Comparison of ENCODE assay signal across 15 cellular contexts in the genomic region with DNA sequence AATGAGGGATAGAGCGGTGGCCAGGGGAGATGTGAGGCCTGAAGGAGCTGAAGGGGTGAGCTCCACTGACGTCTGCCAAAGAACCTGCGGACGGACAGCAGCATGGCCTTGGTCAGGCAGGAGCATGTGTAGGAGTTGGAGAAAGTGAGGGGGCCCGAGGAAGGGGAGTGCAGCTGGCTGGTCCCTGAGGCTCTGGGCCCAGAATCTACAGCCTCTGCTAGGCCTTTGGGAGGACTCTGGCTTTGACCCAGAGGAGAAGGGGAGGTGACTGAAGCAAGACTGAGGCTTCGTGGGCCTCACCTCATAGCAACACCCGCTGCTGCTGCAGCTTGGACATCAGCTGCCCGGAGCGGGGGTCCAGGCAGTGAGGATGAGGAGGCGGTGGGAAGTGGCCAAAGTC.
DNase-seq lines count a peak whose midpoint lies in the region; TF ChIP-seq lines count a peak whose summit lies in the region.
"Had no signal": no experiment of that assay in that cellular context is flagged by ENCODE, and none has a peak within 500 bp of the region (broad histone marks: within the 10 kb centered on the region; RNA-seq: fewer than 3 reads in every experiment).

No MANE protein-coding gene starts in this region.

- peak overlapping the region; percentile 27 for H4K91ac ChIP-seq in neuronal stem cell (ENCODE audit: low read depth, low read length, poor library complexity)

- no peak overlapping the region for H4K8ac ChIP-seq in neuronal stem cell (ENCODE audit: low read depth, low read length)

- peak; percentile 81 for DNase-seq in mesenteric fat pad (ENCODE audit: low spot score)
- DNase-seq in neuronal stem cell (ENCODE audit: low spot score): no peak
- DNase-seq in lower leg skin (ENCODE audit: low spot score in 2 of 2): no peak
- DNase-seq in Karpas-422: no peak
- DNase-seq: 8988T; ACHN; Caco-2; Calu3; CD4-positive, alpha-beta T cell; CD8-positive, alpha-beta T cell; DMS79 treated with DMSO at 0.1 percent for 48 hours; GF-D8 had no signal

- H3K4me2 ChIP-seq in neuronal stem cell (ENCODE audit: insufficient read depth, low read length, poor library complexity, severe bottlenecking): no peak overlapping the region
- H3K4me2 ChIP-seq in Karpas-422 (ENCODE audit: low read depth, low read length, poor library complexity, severe bottlenecking): no peak overlapping the region
- H3K4me2 ChIP-seq: BLaER1 treated with 17β-estradiol and CSF1 and Interleukin-3, amounts not matched to agents 10 nM and 100 nM had no signal

- no peaks in the 10 kb centered on the region for H3K79me1 ChIP-seq in neuronal stem cell (ENCODE audit: low read depth, low read length)

- H3K14ac ChIP-seq in neuronal stem cell (ENCODE audit: low read length): no peak overlapping the region

- no peaks in the 10 kb centered on the region for H3K9me2 ChIP-seq in Karpas-422 (replicated peaks; ENCODE audit: insufficient read depth, low read length)

- no peak overlapping the region for H2BK12ac ChIP-seq in neuronal stem cell (ENCODE audit: low read length)

- H3K79me2 ChIP-seq in Karpas-422 (ENCODE audit: low read length): no peaks in the 10 kb centered on the region

- H3K4me3 ChIP-seq in neuronal stem cell (ENCODE audit: low read length in 2 of 2) (no peak overlapping the region), lower leg skin (ENCODE audit: low read depth, poor library complexity, severe bottlenecking) (no peak overlapping the region), Karpas-422 (ENCODE audit: low read length) (no peak overlapping the region)
- H3K4me3 ChIP-seq: BLaER1 treated with 17β-estradiol and CSF1 and Interleukin-3, amounts not matched to agents 10 nM and 100 nM had no signal

- H3K4ac ChIP-seq in neuronal stem cell (ENCODE audit: low read length): no peak overlapping the region

- peak overlapping the region in 2 of 3 experiments; percentile 43 to 87 for H3K27ac Mint-ChIP-seq in nephron
- H3K27ac Mint-ChIP-seq: CD4-positive, alpha-beta T cell; CD8-positive, alpha-beta T cell had no signal

- no peak overlapping the region for H3K18ac ChIP-seq in neuronal stem cell (ENCODE audit: low read length)

- no peaks in the 10 kb centered on the region for H3K9me3 Mint-ChIP-seq in nephron
- H3K9me3 Mint-ChIP-seq: CD4-positive, alpha-beta T cell; CD8-positive, alpha-beta T cell had no signal

- H3K4me1 ChIP-seq in neuronal stem cell (ENCODE audit: control insufficient read depth in 2 of 2, insufficient read depth in 1 of 2, low read depth in 1 of 2, low read length in 2 of 2) (peaks cover 0 to under 1% of the 10 kb centered on the region in 2 donors), Karpas-422 (ENCODE audit: low read length) (no peaks in the 10 kb centered on the region)
- H3K4me1 ChIP-seq: Caco-2 had no signal

- intact Hi-C loops in lower leg skin (cut with DNase I; ENCODE audit: low total_unique reads): no loop called here

- TF ChIP-seq CTCF in nephron (IDR thresholded peaks at IDR 0.05; ENCODE audit: unreplicated experiment in 3 of 3): no peak
- no peak for TF ChIP-seq CTCF in lower leg skin (IDR thresholded peaks at IDR 0.05)

- WGBS in neuronal stem cell (ENCODE audit: extremely low coverage in 2 of 2, insufficient read length in 2 of 2, insufficient replicate concordance in 1 of 2), 2 donors: no CpG with 5 or more reads among the region's 10 CpGs
- WGBS in lower leg skin, 2 donors: 95% methylated on average over 10 of the region's 10 CpGs

- H3K27ac ChIP-seq in neuronal stem cell (replicated peaks; ENCODE audit: low read length) (no peak overlapping the region), Karpas-422 (ENCODE audit: low read length) (no peak overlapping the region)
- H3K27ac ChIP-seq: BLaER1 treated with 17β-estradiol and CSF1 and Interleukin-3, amounts not matched to agents 10 nM and 100 nM; C4-2B had no signal

- no peak overlapping the region for H3K9ac ChIP-seq in neuronal stem cell (ENCODE audit: low read depth, low read length, poor library complexity)
- H3K9ac ChIP-seq in Karpas-422 (ENCODE audit: low read length): no peak overlapping the region
- H3K9ac ChIP-seq: BLaER1 treated with 17β-estradiol and CSF1 and Interleukin-3, amounts not matched to agents 10 nM and 100 nM had no signal

- H3K4me3 Mint-ChIP-seq in nephron: peak overlapping the region in 1 of 3 experiments; percentile 36
- H3K4me3 Mint-ChIP-seq: CD4-positive, alpha-beta T cell; CD8-positive, alpha-beta T cell had no signal

- no peaks in the 10 kb centered on the region for H3K36me3 Mint-ChIP-seq in nephron (ENCODE audit: low read depth)
- H3K36me3 Mint-ChIP-seq: CD8-positive, alpha-beta T cell had no signal

- H2BK15ac ChIP-seq in neuronal stem cell (ENCODE audit: low read length): no peak overlapping the region

- no peak overlapping the region for H2AFZ ChIP-seq in neuronal stem cell (ENCODE audit: low read length)
- no peak overlapping the region for H2AFZ ChIP-seq in Karpas-422 (ENCODE audit: low read length)

- H3K23ac ChIP-seq in neuronal stem cell (ENCODE audit: low read depth, low read length, poor library complexity): no peak overlapping the region

- peaks cover 38% of the 10 kb centered on the region for H3K27me3 Mint-ChIP-seq in nephron (ENCODE audit: low read depth)

- H3K4me1 Mint-ChIP-seq in nephron: peaks cover 20% of the 10 kb centered on the region

- H3K36me3 ChIP-seq in neuronal stem cell (replicated peaks in 1 of 2; ENCODE audit: control insufficient read depth in 2 of 2, insufficient read depth in 2 of 2, low read length in 2 of 2) (no peaks in the 10 kb centered on the region), Karpas-422 (ENCODE audit: insufficient read depth, low read length) (no peaks in the 10 kb centered on the region)
- H3K36me3 ChIP-seq: BLaER1 treated with 17β-estradiol and CSF1 and Interleukin-3, amounts not matched to agents 10 nM and 100 nM had no signal

- TF ChIP-seq POLR2A in lower leg skin (IDR thresholded peaks at IDR 0.05): no peak

- H2BK5ac ChIP-seq in neuronal stem cell (ENCODE audit: low read length): no peak overlapping the region

- no peaks in the 10 kb centered on the region for H4K20me1 ChIP-seq in Karpas-422 (ENCODE audit: insufficient read depth, low read depth, low read length)
- H4K20me1 ChIP-seq: BLaER1 treated with 17β-estradiol and CSF1 and Interleukin-3, amounts not matched to agents 10 nM and 100 nM had no signal

- peaks cover 0 to 20% (median 1%) of the 10 kb centered on the region in 3 experiments for H3K27me3 ChIP-seq in neuronal stem cell (ENCODE audit: control insufficient read depth in 3 of 3, insufficient read depth in 3 of 3, low read depth in 1 of 3, low read length in 3 of 3)
- no peaks in the 10 kb centered on the region for H3K27me3 ChIP-seq in Karpas-422 (ENCODE audit: low read length)

- peak overlapping the region; percentile 13 for H2AK5ac ChIP-seq in neuronal stem cell (ENCODE audit: low read depth, low read length)

- H3K9me3 ChIP-seq in neuronal stem cell (replicated peaks in 1 of 2; ENCODE audit: control insufficient read depth in 2 of 2, insufficient read depth in 1 of 2, low read depth in 1 of 2, low read length in 2 of 2) (no peaks in the 10 kb centered on the region), Karpas-422 (ENCODE audit: low read length) (no peaks in the 10 kb centered on the region)
- H3K9me3 ChIP-seq: BLaER1 treated with 17β-estradiol and CSF1 and Interleukin-3, amounts not matched to agents 10 nM and 100 nM; Caco-2 had no signal

- H2BK120ac ChIP-seq in neuronal stem cell (ENCODE audit: low read depth, low read length): no peak overlapping the region
